In the genomic region with DNA sequence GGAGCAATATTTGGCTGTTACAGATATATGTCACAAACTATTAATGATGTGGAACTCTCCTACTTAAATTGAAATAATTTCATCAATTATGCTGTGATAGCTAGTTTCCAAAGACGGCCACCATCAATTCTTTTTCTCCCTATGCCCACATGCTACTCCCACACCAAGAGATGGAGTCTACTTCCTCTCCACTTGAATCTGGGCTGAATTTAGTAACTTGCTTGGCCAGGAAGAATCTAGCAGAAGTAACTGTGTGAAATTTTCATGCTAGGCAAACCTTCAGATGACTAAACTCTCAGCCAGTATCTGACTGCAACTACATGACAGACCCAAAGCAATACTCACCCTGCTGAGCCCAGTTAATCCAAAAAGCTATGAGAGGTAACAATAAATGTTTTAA, we compare ENCODE assay signal across 31 cellular contexts.
"Had no signal": no experiment of that assay in that cellular context is flagged by ENCODE, and none has a peak within 500 bp of the region (broad histone marks: within the 10 kb centered on the region; RNA-seq: fewer than 3 reads in every experiment).

No MANE protein-coding gene starts in this region.

- H3K4me3 Mint-ChIP-seq: activated CD4-positive, alpha-beta T cell treated with anti-CD3 and anti-CD28 coated beads, Interleukin-2, amount 10 ng/mL, durations not matched to agents 7 days and 5 days; activated CD8-positive, alpha-beta T cell treated with anti-CD3 and anti-CD28 coated beads for 36 hours; activated naive CD4-positive, alpha-beta T cell treated with anti-CD3 and anti-CD28 coated beads, Interleukin-2, amount 50 U/mL, for 24 hours; activated naive CD8-positive, alpha-beta T cell treated with anti-CD3 and anti-CD28 coated beads, Interleukin-2, amount 50 U/mL, for 24 hours; effector memory CD8-positive, alpha-beta T cell; nephron progenitor cell; stimulated activated effector memory CD8-positive, alpha-beta T cell treated with anti-CD3 and anti-CD28 coated beads, Interleukin-12 subunit alpha, Interleukin-12 subunit beta, amount 100 ng/mL, for 72 hours had no signal

- H3K4me3 ChIP-seq: gastrocnemius medialis, left ventricle myocardium inferior, lung, pancreas, prostate gland, sigmoid colon, stomach, suprapubic skin, tibial artery had no signal

- H3K27me3 ChIP-seq: gastrocnemius medialis, pancreas, sigmoid colon, stomach, suprapubic skin, tibial artery had no signal

- H3K27ac Mint-ChIP-seq: activated CD4-positive, alpha-beta T cell treated with anti-CD3 and anti-CD28 coated beads, Interleukin-2, amount 10 ng/mL, durations not matched to agents 7 days and 5 days; activated CD8-positive, alpha-beta T cell treated with anti-CD3 and anti-CD28 coated beads for 36 hours; activated naive CD4-positive, alpha-beta T cell treated with anti-CD3 and anti-CD28 coated beads, Interleukin-2, amount 50 U/mL, for 24 hours; activated naive CD8-positive, alpha-beta T cell treated with anti-CD3 and anti-CD28 coated beads, Interleukin-2, amount 50 U/mL, for 24 hours; activated T-helper 2 cell treated with anti-CD3 and anti-CD28 coated beads, Interferon-gamma antibody, Interleukin-2, Interleukin-4, amounts not matched to agents 10 μg/mL and 5 μg/mL and 100 μg/mL, durations not matched to agents 14 hours and 24 hours and 36 hours; nephron progenitor cell; stimulated activated effector memory CD8-positive, alpha-beta T cell treated with anti-CD3 and anti-CD28 coated beads, Interleukin-12 subunit alpha, Interleukin-12 subunit beta, amount 100 ng/mL, for 72 hours had no signal

- H3K36me3 ChIP-seq: pancreas, prostate gland had no signal

- FAIRE-seq: pancreas, small intestine had no signal

- H3K27me3 Mint-ChIP-seq: activated CD4-positive, alpha-beta T cell treated with anti-CD3 and anti-CD28 coated beads, Interleukin-2, amount 10 ng/mL, durations not matched to agents 7 days and 5 days; activated CD8-positive, alpha-beta T cell treated with anti-CD3 and anti-CD28 coated beads for 36 hours; activated naive CD4-positive, alpha-beta T cell treated with anti-CD3 and anti-CD28 coated beads, Interleukin-2, amount 50 U/mL, for 24 hours; effector memory CD8-positive, alpha-beta T cell had no signal

- DNase-seq: activated CD4-positive, alpha-beta T cell treated with anti-CD3 and anti-CD28 coated beads, Interleukin-2, amount 10 ng/mL, durations not matched to agents 7 days and 5 days; activated CD4-positive, CD25-positive, alpha-beta regulatory T cell treated with anti-CD3 and anti-CD28 coated beads, Interleukin-2, amount 50 U/mL, for 72 hours; activated CD8-positive, alpha-beta T cell treated with anti-CD3 and anti-CD28 coated beads for 36 hours; activated naive CD8-positive, alpha-beta T cell treated with anti-CD3 and anti-CD28 coated beads, Interleukin-2, amount 50 U/mL, for 24 hours; activated T-cell treated with anti-CD3 and anti-CD28 coated beads, Interleukin-2, amount 50 U/mL, for 48 hours; amygdala; caudate nucleus; cortex of kidney; effector memory CD8-positive, alpha-beta T cell; erythroblast; gastrocnemius medialis; glutamatergic neuron; islet precursor cell; left ventricle myocardium inferior; mesendoderm; nephron progenitor cell; nucleus accumbens; pancreas; retina; sigmoid colon; small intestine; stimulated activated CD4-positive, alpha-beta T cell treated with anti-CD3 and anti-CD28 coated beads, Interleukin-4, amount 100 ng/mL, for 24 hours; stomach; T1000; tibial artery had no signal

- H3K9me3 ChIP-seq: gastrocnemius medialis, left ventricle myocardium inferior, pancreas, prostate gland, sigmoid colon, stomach, suprapubic skin, tibial artery had no signal

- H3K4me1 ChIP-seq: prostate gland had no signal

- H3K36me3 Mint-ChIP-seq: activated naive CD4-positive, alpha-beta T cell treated with anti-CD3 and anti-CD28 coated beads, Interleukin-2, amount 50 U/mL, for 24 hours had no signal

- ATAC-seq: activated CD8-positive, alpha-beta T cell treated with anti-CD3 and anti-CD28 coated beads for 36 hours; activated naive CD8-positive, alpha-beta T cell treated with anti-CD3 and anti-CD28 coated beads, Interleukin-2, amount 50 U/mL, for 24 hours; effector memory CD8-positive, alpha-beta T cell; gastrocnemius medialis; pancreas; stimulated activated effector memory CD8-positive, alpha-beta T cell treated with anti-CD3 and anti-CD28 coated beads, Interleukin-12 subunit alpha, Interleukin-12 subunit beta, amount 100 ng/mL, for 72 hours had no signal

- H3K9me3 Mint-ChIP-seq: activated CD4-positive, alpha-beta T cell treated with anti-CD3 and anti-CD28 coated beads, Interleukin-2, amount 10 ng/mL, durations not matched to agents 7 days and 5 days; activated CD8-positive, alpha-beta T cell treated with anti-CD3 and anti-CD28 coated beads for 36 hours; activated naive CD4-positive, alpha-beta T cell treated with anti-CD3 and anti-CD28 coated beads, Interleukin-2, amount 50 U/mL, for 24 hours; activated naive CD8-positive, alpha-beta T cell treated with anti-CD3 and anti-CD28 coated beads, Interleukin-2, amount 50 U/mL, for 24 hours; activated T-helper 2 cell treated with anti-CD3 and anti-CD28 coated beads, Interferon-gamma antibody, Interleukin-2, Interleukin-4, amounts not matched to agents 10 μg/mL and 5 μg/mL and 100 μg/mL, durations not matched to agents 14 hours and 24 hours and 36 hours; effector memory CD8-positive, alpha-beta T cell; nephron progenitor cell; stimulated activated effector memory CD8-positive, alpha-beta T cell treated with anti-CD3 and anti-CD28 coated beads, Interleukin-12 subunit alpha, Interleukin-12 subunit beta, amount 100 ng/mL, for 72 hours had no signal

- H3K27ac ChIP-seq: gastrocnemius medialis, left ventricle myocardium inferior, pancreas, prostate gland, sigmoid colon, stomach, suprapubic skin, tibial artery had no signal
